In genomic region chr6:22184371-22184770, GRCh38 we compare ENCODE assay signal across 29 cellular contexts.
"Had no signal": no experiment of that assay in that cellular context is flagged by ENCODE, and none has a peak within 500 bp of the region (broad histone marks: within the 10 kb centered on the region; RNA-seq: fewer than 3 reads in every experiment).

No MANE protein-coding gene starts in this region.

- H3K27ac ChIP-seq: stomach, suprapubic skin, testis, thoracic aorta, thyroid gland, tibial artery, tibial nerve, transverse colon, upper lobe of left lung, upper lobe of right lung, uterus, vagina had no signal

- H3K4me3 ChIP-seq: stomach, suprapubic skin, testis, thoracic aorta, thyroid gland, tibial artery, tibial nerve, transverse colon, upper lobe of left lung, upper lobe of right lung, uterus, vagina had no signal

- FAIRE-seq: urothelium cell line had no signal

- H3K9me3 ChIP-seq: suprapubic skin, testis, thoracic aorta, thyroid gland had no signal

- H3K4me1 Mint-ChIP-seq: stimulated activated effector memory CD8-positive, alpha-beta T cell treated with anti-CD3 and anti-CD28 coated beads, Interleukin-12 subunit alpha, Interleukin-12 subunit beta, amount 100 ng/mL, for 72 hours; stimulated activated memory B cell treated with anti-CD40 and anti-IgM and Interleukin-4, amounts not matched to agents 10 μg/mL and 1 μg/mL and 100 μg/mL, for 72 hours; stimulated activated naive B cell treated with anti-CD40 and anti-IgM and Interleukin-4, amounts not matched to agents 10 μg/mL and 1 μg/mL and 100 μg/mL, for 72 hours; stimulated activated naive CD8-positive, alpha-beta T cell treated with anti-CD3 and anti-CD28 coated beads, Interleukin-15, amount 100 ng/mL, for 72 hours had no signal

- H3K27ac Mint-ChIP-seq: stimulated activated effector memory CD8-positive, alpha-beta T cell treated with anti-CD3 and anti-CD28 coated beads, Interleukin-12 subunit alpha, Interleukin-12 subunit beta, amount 100 ng/mL, for 72 hours; stimulated activated memory B cell treated with anti-CD40 and anti-IgM and Interleukin-4, amounts not matched to agents 10 μg/mL and 1 μg/mL and 100 μg/mL, for 72 hours; stimulated activated naive B cell treated with anti-CD40 and anti-IgM and Interleukin-4, amounts not matched to agents 10 μg/mL and 1 μg/mL and 100 μg/mL, for 72 hours; stimulated activated naive CD8-positive, alpha-beta T cell treated with anti-CD3 and anti-CD28 coated beads, Interleukin-15, amount 100 ng/mL, for 72 hours; stimulated activated naive CD8-positive, alpha-beta T cell treated with anti-CD3 and anti-CD28 coated beads, Interleukin-15, Interleukin-2, amounts not matched to agents 100 ng/mL and 50 ng/mL, for 24 hours; type B pancreatic cell had no signal

- ATAC-seq: stimulated activated effector memory CD8-positive, alpha-beta T cell treated with anti-CD3 and anti-CD28 coated beads, Interleukin-12 subunit alpha, Interleukin-12 subunit beta, amount 100 ng/mL, for 72 hours; stimulated activated memory B cell treated with anti-CD40 and anti-IgM and Interleukin-4, amounts not matched to agents 10 μg/mL and 1 μg/mL and 100 μg/mL, for 72 hours; stimulated activated naive B cell treated with anti-CD40 and anti-IgM and Interleukin-4, amounts not matched to agents 10 μg/mL and 1 μg/mL and 100 μg/mL, for 72 hours; stimulated activated naive CD8-positive, alpha-beta T cell treated with anti-CD3 and anti-CD28 coated beads, Interleukin-15, amount 100 ng/mL, for 72 hours; stimulated activated naive CD8-positive, alpha-beta T cell treated with anti-CD3 and anti-CD28 coated beads, Interleukin-15, Interleukin-2, amounts not matched to agents 100 U/mL and 50 U/mL, for 24 hours; upper lobe of right lung had no signal

- H3K36me3 Mint-ChIP-seq: stimulated activated effector memory CD8-positive, alpha-beta T cell treated with anti-CD3 and anti-CD28 coated beads, Interleukin-12 subunit alpha, Interleukin-12 subunit beta, amount 100 ng/mL, for 72 hours; stimulated activated memory B cell treated with anti-CD40 and anti-IgM and Interleukin-4, amounts not matched to agents 10 μg/mL and 1 μg/mL and 100 μg/mL, for 72 hours had no signal

- H3K27me3 Mint-ChIP-seq: stimulated activated memory B cell treated with anti-CD40 and anti-IgM and Interleukin-4, amounts not matched to agents 10 μg/mL and 1 μg/mL and 100 μg/mL, for 72 hours; stimulated activated naive B cell treated with anti-CD40 and anti-IgM and Interleukin-4, amounts not matched to agents 10 μg/mL and 1 μg/mL and 100 μg/mL, for 72 hours; stimulated activated naive CD8-positive, alpha-beta T cell treated with anti-CD3 and anti-CD28 coated beads, Interleukin-15, amount 100 ng/mL, for 72 hours; stimulated activated naive CD8-positive, alpha-beta T cell treated with anti-CD3 and anti-CD28 coated beads, Interleukin-15, Interleukin-2, amounts not matched to agents 100 ng/mL and 50 ng/mL, for 24 hours; type B pancreatic cell had no signal

- H3K4me3 Mint-ChIP-seq: stimulated activated effector memory CD8-positive, alpha-beta T cell treated with anti-CD3 and anti-CD28 coated beads, Interleukin-12 subunit alpha, Interleukin-12 subunit beta, amount 100 ng/mL, for 72 hours; stimulated activated memory B cell treated with anti-CD40 and anti-IgM and Interleukin-4, amounts not matched to agents 10 μg/mL and 1 μg/mL and 100 μg/mL, for 72 hours; stimulated activated naive B cell treated with anti-CD40 and anti-IgM and Interleukin-4, amounts not matched to agents 10 μg/mL and 1 μg/mL and 100 μg/mL, for 72 hours; stimulated activated naive CD8-positive, alpha-beta T cell treated with anti-CD3 and anti-CD28 coated beads, Interleukin-15, amount 100 ng/mL, for 72 hours; stimulated activated naive CD8-positive, alpha-beta T cell treated with anti-CD3 and anti-CD28 coated beads, Interleukin-15, Interleukin-2, amounts not matched to agents 100 ng/mL and 50 ng/mL, for 24 hours; type B pancreatic cell had no signal

- H3K36me3 ChIP-seq: stomach, suprapubic skin, thoracic aorta, thyroid gland, tibial artery, transverse colon, upper lobe of left lung, upper lobe of right lung, uterus, vagina had no signal

- DNase-seq: stimulated activated CD4-positive, alpha-beta T cell treated with anti-CD3 and anti-CD28 coated beads, Interleukin-2, amount 100 ng/mL, for 48 hours; stimulated activated CD4-positive, alpha-beta T cell treated with anti-CD3 and anti-CD28 coated beads, Interleukin-4, amount 100 ng/mL, for 1 hour; stimulated activated CD4-positive, alpha-beta T cell treated with anti-CD3 and anti-CD28 coated beads, Interleukin-4, amount 100 ng/mL, for 24 hours; stimulated activated CD4-positive, alpha-beta T cell treated with anti-CD3 and anti-CD28 coated beads, Interleukin-4, amount 100 ng/mL, for 4 hours; stimulated activated CD8-positive, alpha-beta memory T cell treated with anti-CD3 and anti-CD28 coated beads, Interleukin-4, amount 100 ng/mL, for 48 hours; stimulated activated naive B cell treated with anti-CD40 and anti-IgM and Interleukin-4, amounts not matched to agents 10 μg/mL and 1 μg/mL and 100 μg/mL, for 72 hours; stimulated activated naive CD4-positive, alpha-beta T cell; stimulated activated naive CD4-positive, alpha-beta T cell treated with Interleukin-2 at 50 U/mL for 16 hours; stimulated activated naive CD8-positive, alpha-beta T cell treated with anti-CD3 and anti-CD28 coated beads, Interleukin-15, amount 100 ng/mL, for 72 hours; stimulated activated naive CD8-positive, alpha-beta T cell treated with anti-CD3 and anti-CD28 coated beads, Interleukin-15, Interleukin-2, amounts not matched to agents 100 U/mL and 50 U/mL, for 24 hours; stomach; substantia nigra; testis; thyroid gland; tibial artery; transverse colon; trophoblast cell; upper lobe of left lung; upper lobe of right lung; uterus had no signal

- H3K4me1 ChIP-seq: stomach, suprapubic skin, testis, thyroid gland, tibial artery, tibial nerve, transverse colon, upper lobe of left lung, upper lobe of right lung, uterus, vagina had no signal

- H3K27me3 ChIP-seq: stomach, suprapubic skin, testis, thyroid gland, tibial artery, tibial nerve, transverse colon, upper lobe of left lung, upper lobe of right lung, uterus, vagina had no signal
